In the genomic region with DNA sequence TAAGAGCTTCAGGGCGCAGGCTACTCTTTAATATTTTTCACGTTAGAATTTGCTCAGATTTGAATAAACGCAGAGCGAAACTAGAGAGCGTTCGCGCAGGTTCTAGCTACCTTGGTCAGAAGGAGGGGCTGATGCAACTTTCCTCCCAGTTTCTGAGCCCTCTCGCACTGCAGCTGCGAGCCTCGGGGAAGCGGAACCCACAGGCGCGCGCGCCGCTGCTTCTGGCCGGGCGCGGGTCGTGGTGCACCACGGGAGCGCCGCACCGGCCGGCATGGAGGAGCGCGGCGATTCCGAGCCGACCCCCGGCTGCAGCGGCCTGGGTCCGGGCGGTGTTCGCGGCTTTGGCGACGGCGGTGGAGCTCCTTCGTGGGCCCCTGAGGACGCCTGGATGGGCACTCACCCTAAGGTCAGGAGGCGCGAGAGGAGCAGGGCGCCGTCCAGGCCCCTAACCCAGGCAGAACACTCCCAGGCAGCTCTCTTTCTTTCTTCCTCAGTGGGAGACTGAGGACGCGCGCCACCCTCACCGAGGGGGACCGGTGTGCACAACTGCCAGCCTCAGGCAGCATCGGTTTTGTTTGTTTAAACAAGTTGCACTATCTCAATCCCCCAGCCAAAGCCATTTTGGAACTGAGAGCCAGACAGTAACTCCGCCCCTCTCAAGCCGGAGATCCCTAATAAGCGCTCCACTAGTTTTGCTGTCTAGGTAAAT, we compare ENCODE assay signal across 7 cellular contexts. TPM values are rescaled to one million over a fixed set of nuclear protein-coding genes. Genes with fewer than 3 reads are reported as not detected.
DNase-seq lines count a peak whose midpoint lies in the region; ATAC-seq, FAIRE-seq and TF ChIP-seq lines count a peak whose summit lies in the region.

A gene (plus strand): TSS at position 246 of the 709 bp plus-strand sequence. CDS start 26 bp downstream, at position 272.

- H3K36me3 ChIP-seq in astrocyte (ENCODE audit: insufficient read depth, low read length) (no peaks in the 10 kb centered on the region), gastrocnemius medialis (peaks cover 0 to 10% of the 10 kb centered on the region in 2 donors)

- H3K27ac Mint-ChIP-seq in astrocyte (ENCODE audit: unreplicated experiment): peak within 1 kb of the TSS; percentile 100

- H3K27ac ChIP-seq in astrocyte (ENCODE audit: low read depth, low read length) (peak within 1 kb of the TSS; percentile 87), gastrocnemius medialis (peak within 1 kb of the TSS; percentile 89 to 90 (median 90))

- TF ChIP-seq POLR2A in gastrocnemius medialis (IDR thresholded peaks at IDR 0.05): peak; percentile 66 to 71

- no peak for TF ChIP-seq CTCF in astrocyte (IDR thresholded peaks at IDR 0.05; ENCODE audit: insufficient read depth, low read depth, low read length)
- no peak for TF ChIP-seq CTCF in gastrocnemius medialis (IDR thresholded peaks at IDR 0.05 in 4 of 5, conservative IDR thresholded peaks at IDR 0.05 in 1 of 5)

- H3K4me2 ChIP-seq in astrocyte (ENCODE audit: low read length): peak within 1 kb of the TSS; percentile 87

- peak within 1 kb of the TSS; percentile 90 for H3K4me3 ChIP-seq in astrocyte (ENCODE audit: insufficient read depth, low read depth, low read length)
- peak within 1 kb of the TSS; percentile 78 to 98 (median 90) for H3K4me3 ChIP-seq in gastrocnemius medialis

- H4K20me1 ChIP-seq in astrocyte (ENCODE audit: insufficient read depth, low read length): no peaks in the 10 kb centered on the region

- intact Hi-C loops in gastrocnemius medialis (cut with DNase I; ENCODE audit: low total_unique reads): no loop called here

- no peaks in the 10 kb centered on the region for H3K27me3 ChIP-seq in astrocyte (ENCODE audit: insufficient read depth, low read length)
- H3K27me3 ChIP-seq in gastrocnemius medialis: no peaks in the 10 kb centered on the region

- peaks cover 23% of the 10 kb centered on the region for H3K79me2 ChIP-seq in astrocyte (ENCODE audit: insufficient read depth, low read length)

- H3K9me3 Mint-ChIP-seq in astrocyte (ENCODE audit: unreplicated experiment): peaks cover 3% of the 10 kb centered on the region

- no peaks in the 10 kb centered on the region for H3K9me3 ChIP-seq in astrocyte (ENCODE audit: insufficient read depth, low read depth, low read length)
- no peaks in the 10 kb centered on the region for H3K9me3 ChIP-seq in gastrocnemius medialis

- no peak for FAIRE-seq in astrocyte (lab: Jason Lieb, UNC)

- H3K4me1 Mint-ChIP-seq in astrocyte (ENCODE audit: low read depth, unreplicated experiment): peaks cover 18% of the 10 kb centered on the region

- peak; percentile 74 for DNase-seq in NCI-H1694 treated with DMSO at 0.1 percent for 48 hours (lab: John Stamatoyannopoulos, UW)
- peak; percentile 32 for DNase-seq in T-helper 22 cell (ENCODE audit: low read depth)
- peak; percentile 68 for DNase-seq in astrocyte (ENCODE audit: low read depth)
- DNase-seq in hypothalamus (lab: John Stamatoyannopoulos, UW): peak in 49 of 51 donors; percentile 16 to 89 (median 65)
- peak; percentile 63 to 76 for DNase-seq in gastrocnemius medialis

- H3K9ac ChIP-seq in astrocyte (ENCODE audit: low read length): peak within 1 kb of the TSS; percentile 92

- in situ Hi-C loops in gastrocnemius medialis (cut with MboI; ENCODE audit: low sequenced_read_pairs in 4 of 4): no loop called here

- H3K27me3 Mint-ChIP-seq in astrocyte (ENCODE audit: low read depth, unreplicated experiment): no peaks in the 10 kb centered on the region

- ATAC-seq in GM18498 (IDR thresholded peaks at IDR 0.05; ENCODE audit: unreplicated experiment) (peak; percentile 99), HG02870 (IDR thresholded peaks at IDR 0.05; ENCODE audit: unreplicated experiment) (peak; percentile 95), gastrocnemius medialis (peak; percentile 96 to 97)

- peaks cover 3% of the 10 kb centered on the region for H3K4me1 ChIP-seq in astrocyte (ENCODE audit: insufficient read depth, low read length)
- peaks cover 17 to 23% of the 10 kb centered on the region in 2 donors for H3K4me1 ChIP-seq in gastrocnemius medialis

- peak within 1 kb of the TSS; percentile 97 for H3K4me3 Mint-ChIP-seq in astrocyte (ENCODE audit: unreplicated experiment)

- H3K36me3 Mint-ChIP-seq in astrocyte (ENCODE audit: low read depth, unreplicated experiment): peaks cover 2% of the 10 kb centered on the region

- H2AFZ ChIP-seq in astrocyte (ENCODE audit: low read depth, low read length): peak within 1 kb of the TSS; percentile 96

RNA-seq across cellular contexts. Expression of the gene that starts here (rescaled TPM):
- total RNA-seq in astrocyte (28.0 and 29.3 TPM in 2 replicates), gastrocnemius medialis (10 to 100 TPM; 22.8 to 69.6 (median 38.6) TPM)

Comparison
In these comparisons a context has a peak if more than half of its experiments do, and no peak if none do; other contexts are left out.
1. Peak in every context shown above with its lines: DNase-seq, ATAC-seq, H3K4me3 ChIP-seq and H3K27ac ChIP-seq.